In genomic region chr1:243236604-243237252, GRCh38 we compare ENCODE assay signal across 13 cellular contexts. TPM values are rescaled to one million over a fixed set of nuclear protein-coding genes. Genes with fewer than 3 reads are reported as not detected.
DNase-seq lines count a peak whose midpoint lies in the region; ATAC-seq, FAIRE-seq and TF ChIP-seq lines count a peak whose summit lies in the region.
"Had no signal": no experiment of that assay in that cellular context is flagged by ENCODE, and none has a peak within 500 bp of the region (broad histone marks: within the 10 kb centered on the region; RNA-seq: fewer than 3 reads in every experiment).

No MANE protein-coding gene starts in this region.

- no peak overlapping the region for H3K4me3 ChIP-seq in esophagus muscularis mucosa
- H3K4me3 ChIP-seq: skin epidermis had no signal

- ATAC-seq in GM21526 (IDR thresholded peaks at IDR 0.05; ENCODE audit: low FRiP score, unreplicated experiment) (peak; percentile 59), HG03354 (IDR thresholded peaks at IDR 0.05; ENCODE audit: poor library complexity, severe bottlenecking, unreplicated experiment) (peak; percentile 89)
- ATAC-seq: activated T-cell treated with anti-CD3 and anti-CD28 coated beads, Interleukin-2, amount 50 U/mL, for 4 hours had no signal

- POLR2A ChIA-PET in GM10248 (lab: Yijun Ruan, JAX), result interaction anchor here (0.6 kb wide), 1 partner anchor 10 kb away, joined by 5 read pairs; no protein-coding TSS in a partner anchor

- TF ChIP-seq POLR2A in esophagus muscularis mucosa (IDR thresholded peaks at IDR 0.05; ENCODE audit: low read depth), result no peak

- TF ChIP-seq EP300 in esophagus muscularis mucosa (IDR thresholded peaks at IDR 0.05), result no peak

- DNase-seq in D721Med (ENCODE audit: insufficient read length, low spot score) (no peak), esophagus muscularis mucosa (ENCODE audit: extremely low spot score) (no peak), NCI-H187 treated with DMSO at 0.1 percent for 48 hours (lab: John Stamatoyannopoulos, UW) (no peak), GM10248 (ENCODE audit: extremely low spot score) (no peak), HT-29 (ENCODE audit: low spot score) (no peak)
- no peak for DNase-seq in activated CD4-positive, CD25-positive, alpha-beta regulatory T cell (lab: John Stamatoyannopoulos, UW)
- DNase-seq: activated T-cell treated with anti-CD3 and anti-CD28 coated beads, Interleukin-2, amount 50 U/mL, for 4 hours; cerebellar nuclear complex; heart left ventricle; NCI-H526 treated with DMSO at 0.1 percent for 48 hours had no signal

- H3K36me3 ChIP-seq in esophagus muscularis mucosa, result no peaks in the 10 kb centered on the region

- TF ChIP-seq CTCF in D721Med (IDR thresholded peaks at IDR 0.05; ENCODE audit: insufficient read depth, missing control alignments) (no peak), esophagus muscularis mucosa (IDR thresholded peaks at IDR 0.05) (no peak), GM10248 (IDR thresholded peaks at IDR 0.05; ENCODE audit: control extremely low read depth, extremely low read depth, low read depth, missing control alignments) (no peak)

- H3K27me3 ChIP-seq in esophagus muscularis mucosa, result no peaks in the 10 kb centered on the region
- H3K27me3 ChIP-seq: heart left ventricle had no signal

- intact Hi-C loops in esophagus muscularis mucosa (cut with DNase I), result no loop called here

- H3K9me3 ChIP-seq in esophagus muscularis mucosa, result peaks cover 0 to 4% (median 3%) of the 10 kb centered on the region in 4 donors

- peak overlapping the region; percentile 22 to 46 (median 23) for H3K27ac ChIP-seq in esophagus muscularis mucosa (replicated peaks in 1 of 4)

- whole genome bisulfite sequencing in esophagus muscularis mucosa, result 37% methylated on average over 4 of the region's 4 CpGs

- CTCF ChIA-PET in GM10248 (lab: Yijun Ruan, JAX), result interaction anchor here (0.8 to 4.4 kb wide), 3 partner anchors 8 to 23 kb away, joined by 3 to 11 read pairs (median 3); no protein-coding TSS in a partner anchor

- FAIRE-seq in D721Med (lab: Jason Lieb, UNC), result peak; percentile 92

- H3K4me1 ChIP-seq in esophagus muscularis mucosa, result peaks cover 22 to 31% (median 28%) of the 10 kb centered on the region in 4 donors

RNA-seq across cellular contexts. Expression of gene CEP170, which starts 18.4 kb away (rescaled TPM):
- total RNA-seq in esophagus muscularis mucosa, result 10 to 100 TPM; 22.2 to 36.0 (median 30.9) TPM
- 21.8 and 22.2 TPM in 2 replicates for total RNA-seq in HT-29 (2014; rRNA removed; shearing (Covaris generic))

RNA-seq across cellular contexts. Expression of gene SDCCAG8, which starts 19.1 kb away (rescaled TPM):
- 10 to 100 TPM; 24.5 to 52.7 (median 31.7) TPM for total RNA-seq in esophagus muscularis mucosa
- total RNA-seq in HT-29 (2014; rRNA removed; shearing (Covaris generic)), result 5.9 and 9.7 TPM in 2 replicates
